In genomic region chr12:88495031-88495430, GRCh38 we compare ENCODE assay signal across 8 cellular contexts.
"Had no signal": no experiment of that assay in that cellular context is flagged by ENCODE, and none has a peak within 500 bp of the region (broad histone marks: within the 10 kb centered on the region; RNA-seq: fewer than 3 reads in every experiment).

No MANE protein-coding gene starts in this region.

- DNase-seq: GDM1, GF-D8 had no signal

- H3K4me3 ChIP-seq: GM12878 had no signal

- FAIRE-seq: G401.6, GM12878, GM12891, GM12892, GM18507, GM19239 had no signal

- ATAC-seq: GM12878 had no signal
